20 cellular contexts compared by ENCODE assay signal in genomic region chr2:209993968-209994367, GRCh38. TPM values are rescaled to one million over a fixed set of nuclear protein-coding genes. Genes with fewer than 3 reads are reported as not detected.
DNase-seq lines count a peak whose midpoint lies in the region; ATAC-seq, FAIRE-seq and TF ChIP-seq lines count a peak whose summit lies in the region.
"Had no signal": no experiment of that assay in that cellular context is flagged by ENCODE, and none has a peak within 500 bp of the region (broad histone marks: within the 10 kb centered on the region; RNA-seq: fewer than 3 reads in every experiment).

No MANE protein-coding gene starts in this region.

- H3K27me3 Mint-ChIP-seq in endodermal cell (ENCODE audit: insufficient read depth), result peaks cover 33% of the 10 kb centered on the region

- H3K27ac ChIP-seq in HepG2 (ENCODE audit: extremely low read length, insufficient read depth, low read length) (no peak overlapping the region), right lobe of liver (no peak overlapping the region), endodermal cell (ENCODE audit: low read depth, low read length) (no peak overlapping the region), spleen (no peak overlapping the region)
- H3K27ac ChIP-seq: 22Rv1, GM23248 had no signal

- WGBS in HepG2 (ENCODE audit: low lambda C conversion rate), result 25% methylated on average over 9 of the region's 9 CpGs
- WGBS in right lobe of liver (ENCODE audit: insufficient coverage, low coverage, low lambda C conversion rate, missing lambda C conversion rate), result 90% methylated on average over 9 of the region's 9 CpGs
- 94 to 97% methylated on average over 9 of the region's 9 CpGs for WGBS in endodermal cell (ENCODE audit: insufficient coverage in 1 of 2, insufficient read length in 1 of 2), 2 experiments
- WGBS in spleen, 5 donors, result 90 to 95% (median 94%) methylated on average over 9 of the region's 9 CpGs

- no peaks in the 10 kb centered on the region for H3K4me1 Mint-ChIP-seq in endodermal cell
- H3K4me1 Mint-ChIP-seq: CD4-positive, alpha-beta memory T cell had no signal

- POLR2A ChIA-PET in HepG2 (lab: Yijun Ruan, JAX), result no interaction called here

- TF ChIP-seq POLR2A in HepG2 (IDR thresholded peaks at IDR 0.05; ENCODE audit: insufficient read depth in 1 of 2, low read depth in 2 of 2, low read length in 2 of 2), result no peak
- TF ChIP-seq POLR2A in right lobe of liver (IDR thresholded peaks at IDR 0.05), result no peak
- no peak for TF ChIP-seq POLR2A in spleen (IDR thresholded peaks at IDR 0.05)

- H3K4me3 ChIP-seq in HepG2 (replicated peaks in 1 of 3; ENCODE audit: insufficient read depth in 1 of 3, low read depth in 2 of 3, low read length in 3 of 3), result no peak overlapping the region
- no peak overlapping the region for H3K4me3 ChIP-seq in right lobe of liver
- H3K4me3 ChIP-seq in endodermal cell (ENCODE audit: low read length), result no peak overlapping the region
- H3K4me3 ChIP-seq in spleen, result no peak overlapping the region
- H3K4me3 ChIP-seq: GM23248, HAP-1 had no signal

- H3K9me3 ChIP-seq in HepG2 (ENCODE audit: low read length) (no peaks in the 10 kb centered on the region), right lobe of liver (no peaks in the 10 kb centered on the region), endodermal cell (ENCODE audit: control insufficient read depth, low read length) (no peaks in the 10 kb centered on the region), spleen (no peaks in the 10 kb centered on the region)
- H3K9me3 ChIP-seq: HAP-1 had no signal

- TF ChIP-seq CTCF in HepG2 (CRISPR knock-in tag; IDR thresholded peaks at IDR 0.05), result no peak
- TF ChIP-seq CTCF in right lobe of liver (IDR thresholded peaks at IDR 0.05), result no peak
- TF ChIP-seq CTCF in endodermal cell (conservative IDR thresholded peaks at IDR 0.05), result no peak
- no peak for TF ChIP-seq CTCF in spleen (IDR thresholded peaks at IDR 0.05 in 8 of 11, conservative IDR thresholded peaks at IDR 0.05 in 3 of 11)

- no peak; the same call in 2 of the 3 replicates for ATAC-seq in HepG2
- ATAC-seq in right lobe of liver, result no peak

- intact Hi-C loops in HepG2 (cut with micrococcal nuclease; ENCODE audit: unreplicated experiment), result no loop called here
- intact Hi-C loops in right lobe of liver (cut with DNase I), result no loop called here
- intact Hi-C loops in spleen (cut with DNase I; ENCODE audit: low total_unique reads), result no loop called here

- no peak for TF ChIP-seq RAD21 in HepG2 (CRISPR knock-in tag; IDR thresholded peaks at IDR 0.05)

- no peak overlapping the region for H3K4me3 Mint-ChIP-seq in endodermal cell
- H3K4me3 Mint-ChIP-seq: CD4-positive, alpha-beta memory T cell; HFFc6 had no signal

- H3K9me3 Mint-ChIP-seq in endodermal cell, result no peaks in the 10 kb centered on the region
- H3K9me3 Mint-ChIP-seq: CD4-positive, alpha-beta memory T cell; HFFc6 had no signal

- H3K4me1 ChIP-seq in HepG2 (ENCODE audit: insufficient read depth, low read length), result no peaks in the 10 kb centered on the region
- no peaks in the 10 kb centered on the region for H3K4me1 ChIP-seq in right lobe of liver
- H3K4me1 ChIP-seq in endodermal cell (ENCODE audit: control insufficient read depth, insufficient read depth, low read length), result no peaks in the 10 kb centered on the region
- H3K4me1 ChIP-seq in spleen, result peaks cover 0 to 5% (median 0%) of the 10 kb centered on the region in 6 donors
- H3K4me1 ChIP-seq: HAP-1 had no signal

- H3K27ac Mint-ChIP-seq in endodermal cell, result no peak overlapping the region
- H3K27ac Mint-ChIP-seq: CD4-positive, alpha-beta memory T cell; HFFc6 had no signal

- H2AFZ ChIP-seq in HepG2 (ENCODE audit: low read length), result no peak overlapping the region
- H2AFZ ChIP-seq: GM23248 had no signal

- CTCF ChIA-PET in HepG2 (lab: Yijun Ruan, JAX; ENCODE audit: low intra/inter-chr PET ratio, low total read pairs), result no interaction called here

- no peaks in the 10 kb centered on the region for H3K36me3 Mint-ChIP-seq in endodermal cell (ENCODE audit: low read depth)
- H3K36me3 Mint-ChIP-seq: CD4-positive, alpha-beta memory T cell had no signal

- TF ChIP-seq EP300 in HepG2 (IDR thresholded peaks at IDR 0.05; ENCODE audit: low read depth in 2 of 2, low read length in 2 of 2), result no peak
- TF ChIP-seq EP300 in HepG2 (CRISPR knock-in tag; IDR thresholded peaks at IDR 0.05; ENCODE audit: borderline replicate concordance), result no peak

- no peaks in the 10 kb centered on the region for H3K36me3 ChIP-seq in HepG2 (replicated peaks in 1 of 2; ENCODE audit: control insufficient read depth in 1 of 2, insufficient read depth in 2 of 2, low read length in 2 of 2)
- H3K36me3 ChIP-seq in right lobe of liver, result no peaks in the 10 kb centered on the region
- H3K36me3 ChIP-seq in endodermal cell (ENCODE audit: control insufficient read depth, insufficient read depth, low read length), result no peaks in the 10 kb centered on the region
- no peaks in the 10 kb centered on the region for H3K36me3 ChIP-seq in spleen
- H3K36me3 ChIP-seq: HAP-1 had no signal

- H3K9ac ChIP-seq in HepG2 (ENCODE audit: insufficient read depth, low read depth, low read length) (no peak overlapping the region), endodermal cell (ENCODE audit: extremely low read depth, low read length, poor library complexity, severe bottlenecking) (no peak overlapping the region)
- H3K9ac ChIP-seq: GM23248 had no signal

- no peaks in the 10 kb centered on the region for H4K20me1 ChIP-seq in HepG2 (ENCODE audit: insufficient read depth, low read length)

- in situ Hi-C loops in HepG2 (cut with HindIII; ENCODE audit: extremely low pct_ligation_motif_present, low pct_unique_long_range_greater_than_20kb), result no loop called here

- DNase-seq in HepG2 (ENCODE audit: low spot score) (no peak), right lobe of liver (no peak), endodermal cell (peak; percentile 56), spleen (peak; percentile 47), NCI-H774 (lab: John Stamatoyannopoulos, UW) (no peak), AG08395 (ENCODE audit: low spot score) (no peak)
- DNase-seq: AML-193; C1 segment of cervical spinal cord; Calu3; CD4-positive, alpha-beta memory T cell; COR-L47; DND-41; GM23248; HFFc6 had no signal

- H3K79me2 ChIP-seq in HepG2 (ENCODE audit: insufficient read depth, low read length), result no peaks in the 10 kb centered on the region

- H3K4me2 ChIP-seq in HepG2 (ENCODE audit: low read depth, low read length), result no peak overlapping the region

- no peak for FAIRE-seq in HepG2 (lab: Jason Lieb, UNC)
- FAIRE-seq: A204.1, G401.6, GM12892, H54 had no signal

- H3K27me3 ChIP-seq in HepG2 (ENCODE audit: control insufficient read depth in 1 of 2, insufficient read depth in 2 of 2, low read length in 2 of 2) (peaks cover 1 to 5% of the 10 kb centered on the region in 2 experiments; a peak in 2 of 5 replicates), right lobe of liver (no peaks in the 10 kb centered on the region), endodermal cell (ENCODE audit: control insufficient read depth, insufficient read depth, low read length, poor library complexity, severe bottlenecking) (peaks cover 35% of the 10 kb centered on the region), spleen (replicated peaks in 1 of 7) (no peaks in the 10 kb centered on the region)

- BruUV-seq in HepG2 (replicated peaks; lab: Mats Ljungman, UMichigan), result no TSS peak

TF ChIP-seq in HepG2, 621 proteins besides CTCF, POLR2A, EP300 and RAD21:
- TF ChIP-seq ZNF7 (CRISPR knock-in tag; IDR thresholded peaks at IDR 0.05) (0 out of 2 replicates have a peak, but pooled peaks have one; percentile 58), ZSCAN31 (CRISPR knock-in tag; IDR thresholded peaks at IDR 0.05; ENCODE audit: low read depth) (no peak)

RNA-seq across cellular contexts. Expression of gene RPE, which starts 8.5 kb away (rescaled TPM):
- total RNA-seq in HepG2 (2016; rRNA removed; fragmentation: Illumina TruSeq; extraction: Trizol) (107 and 166 TPM in 2 replicates), right lobe of liver (10 to 100 TPM; 21.8 to 39.9 (median 25.3) TPM), endodermal cell (10 to 100 TPM; 58.4 TPM), spleen (10 to 100 TPM; 40.0 to 61.0 (median 49.9) TPM)
- total RNA-seq in HepG2 (2016; cell fraction: cytosol; rRNA removed; fragmentation: Illumina TruSeq; extraction: Trizol; ENCODE audit: low read depth), result 20.8 and 22.3 TPM in 2 replicates
- 106 and 176 TPM in 2 replicates for total RNA-seq in HepG2 (2016; cell fraction: insoluble cytoplasmic fraction; rRNA removed; fragmentation: Illumina TruSeq; extraction: Trizol)
- 36.7 and 40.7 TPM in 2 replicates for total RNA-seq in HepG2 (2016; cell fraction: membrane; rRNA removed; fragmentation: Illumina TruSeq; extraction: Trizol)
- total RNA-seq in HepG2 (2016; cell fraction: nucleus; rRNA removed; fragmentation: Illumina TruSeq; extraction: Trizol), result 73.3 and 74.7 TPM in 2 replicates
- polyA plus RNA-seq in HepG2 (2011; rRNA removed) (57.4 and 72.3 TPM in 2 replicates), spleen (10 to 100 TPM in 2 of 3 donors, 1 to 10 TPM in 1; 8.0 to 16.2 (median 14.0) TPM)
- polyA plus RNA-seq in HepG2 (2011; cell fraction: cytosol; rRNA removed), result 102 and 104 TPM in 2 replicates
- polyA plus RNA-seq in HepG2 (2011; cell fraction: nucleus; rRNA removed), result 59.9 and 66.9 TPM in 2 replicates
- polyA plus RNA-seq in HepG2 (2012), result 49.0 and 56.7 TPM in 2 replicates
- 8.1 and 8.6 TPM in 2 replicates for polyA plus RNA-seq in HepG2 (2016; cell fraction: cytosol; fragmentation: Illumina TruSeq; extraction: Trizol; ENCODE audit: low read depth)
- 128 and 145 TPM in 2 replicates for polyA plus RNA-seq in HepG2 (2016; cell fraction: insoluble cytoplasmic fraction; fragmentation: Illumina TruSeq; extraction: Trizol; ENCODE audit: low read depth)
- 17.3 and 17.8 TPM in 2 replicates for polyA plus RNA-seq in HepG2 (2016; cell fraction: membrane; fragmentation: Illumina TruSeq; extraction: Trizol; ENCODE audit: low read depth)
- polyA plus RNA-seq in HepG2 (2016; cell fraction: nucleus; fragmentation: Illumina TruSeq; extraction: Trizol; ENCODE audit: insufficient read depth, low read depth), result 52.3 and 52.5 TPM in 2 replicates
- polyA minus RNA-seq in HepG2 (2011; rRNA and poly(A)+ RNA removed; ENCODE audit: low replicate concordance), result 139 and 168 TPM in 2 replicates
- 60.4 and 61.1 TPM in 2 replicates for polyA minus RNA-seq in HepG2 (2011; cell fraction: cytosol; rRNA and poly(A)+ RNA removed)
- polyA minus RNA-seq in HepG2 (2011; cell fraction: nucleus; rRNA and poly(A)+ RNA removed), result 117 and 157 TPM in 2 replicates
- 41.1 TPM for polyA plus RNA-seq in endodermal cell (2013, experiment 1 of 2)
- polyA plus RNA-seq in endodermal cell (2013, experiment 2 of 2), result 37.5 TPM

Comparison
In these comparisons a context has a peak if more than half of its experiments do, and no peak if none do; other contexts are left out.
1. DNase-seq: peak in endodermal cell (single experiment) and spleen (single experiment); none in HepG2 (single experiment), right lobe of liver (0 of 3), NCI-H774 (single experiment) and AG08395 (single experiment).